ENCODE assay signal across 13 cellular contexts in genomic region chr10:3875842-3876235, GRCh38.
A peak's percentile ranks its signal among the peaks of the same experiment; 100 is the strongest.
DNase-seq lines count a peak whose midpoint lies in the region; ATAC-seq and TF ChIP-seq lines count a peak whose summit lies in the region.
"Had no signal": no experiment of that assay in that cellular context is flagged by ENCODE, and none has a peak within 500 bp of the region (broad histone marks: within the 10 kb centered on the region; RNA-seq: fewer than 3 reads in every experiment).

No MANE protein-coding gene starts in this region.

- H3K14ac ChIP-seq in mesenchymal stem cell (ENCODE audit: low read length in 2 of 2) = no peak overlapping the region

- intact Hi-C loops in activated CD8-positive, alpha-beta T cell treated with anti-CD3 and anti-CD28 coated beads for 36 hours (cut with micrococcal nuclease) = no loop called here
- intact Hi-C loops in tibial artery (cut with DNase I; ENCODE audit: low total_unique reads) = no loop called here

- CTCF ChIA-PET in activated CD8-positive, alpha-beta T cell treated with anti-CD3 and anti-CD28 coated beads for 36 hours (lab: Charles Lee) = interaction anchor here (0.5 kb wide), 1 partner anchor 238 kb away, joined by 3 read pairs; no protein-coding TSS in a partner anchor

- H3K27ac ChIP-seq in ACC112 (ENCODE audit: low read depth, low read length) (peak overlapping the region; percentile 94; the same call in 1 of the 2 replicates), mesenchymal stem cell (ENCODE audit: low read length, poor library complexity, severe bottlenecking) (no peak overlapping the region), tibial artery (no peak overlapping the region)

- H3K36me3 Mint-ChIP-seq in activated CD8-positive, alpha-beta T cell treated with anti-CD3 and anti-CD28 coated beads for 36 hours (ENCODE audit: low read depth) = no peaks in the 10 kb centered on the region

- peak overlapping the region; percentile 75 for H3K27ac Mint-ChIP-seq in activated CD8-positive, alpha-beta T cell treated with anti-CD3 and anti-CD28 coated beads for 36 hours
- H3K27ac Mint-ChIP-seq: HFFc6 had no signal

- H3K79me1 ChIP-seq in mesenchymal stem cell (replicated peaks; ENCODE audit: low read length, poor library complexity, severe bottlenecking) = no peaks in the 10 kb centered on the region

- TF ChIP-seq CTCF in GM12865 (IDR thresholded peaks at IDR 0.05; ENCODE audit: insufficient read depth, low read depth, low read length, missing control alignments) (no peak), tibial artery (IDR thresholded peaks at IDR 0.05) (no peak)
- no peak for TF ChIP-seq CTCF in activated CD8-positive, alpha-beta T cell treated with anti-CD3 and anti-CD28 coated beads for 36 hours (IDR thresholded peaks at IDR 0.05)

- H4K91ac ChIP-seq in mesenchymal stem cell (ENCODE audit: low read length) = no peak overlapping the region

- H2AK5ac ChIP-seq in mesenchymal stem cell (ENCODE audit: low read length, severe bottlenecking) = peak overlapping the region; percentile 68

- peaks cover 22% of the 10 kb centered on the region for H3K4me1 ChIP-seq in ACC112 (ENCODE audit: control insufficient read depth, insufficient read depth, low read length, unreplicated experiment)
- H3K4me1 ChIP-seq in mesenchymal stem cell (ENCODE audit: control insufficient read depth, insufficient read depth, low read depth, low read length) = peaks cover 1% of the 10 kb centered on the region
- H3K4me1 ChIP-seq in tibial artery = peaks cover 0 to 19% (median 0%) of the 10 kb centered on the region in 4 donors

- peaks cover 37% of the 10 kb centered on the region for H3K4me1 Mint-ChIP-seq in activated CD8-positive, alpha-beta T cell treated with anti-CD3 and anti-CD28 coated beads for 36 hours (ENCODE audit: low read depth)

- no peak overlapping the region for H2BK15ac ChIP-seq in mesenchymal stem cell (ENCODE audit: low read depth, poor library complexity, severe bottlenecking)

- H3K36me3 ChIP-seq in ACC112 (ENCODE audit: insufficient read depth, low read length) = no peaks in the 10 kb centered on the region
- no peaks in the 10 kb centered on the region for H3K36me3 ChIP-seq in mesenchymal stem cell (ENCODE audit: control insufficient read depth in 1 of 2, insufficient read depth in 2 of 2, low read depth in 1 of 2, low read length in 2 of 2)
- H3K36me3 ChIP-seq in tibial artery = no peaks in the 10 kb centered on the region

- ATAC-seq in activated CD8-positive, alpha-beta T cell treated with anti-CD3 and anti-CD28 coated beads for 36 hours = no peak
- no peak for ATAC-seq in GM18909 (IDR thresholded peaks at IDR 0.05; ENCODE audit: poor library complexity, unreplicated experiment)

- WGBS in mesenchymal stem cell = 90% methylated on average over 3 of the region's 3 CpGs

- no peak overlapping the region for H3K4me2 ChIP-seq in mesenchymal stem cell (ENCODE audit: low read length, poor library complexity, severe bottlenecking)

- H3K27me3 ChIP-seq in ACC112 (ENCODE audit: insufficient read depth, low read length) = no peaks in the 10 kb centered on the region
- H3K27me3 ChIP-seq in mesenchymal stem cell (ENCODE audit: control insufficient read depth in 1 of 2, insufficient read depth in 1 of 2, low read length in 2 of 2) = no peaks in the 10 kb centered on the region
- H3K27me3 ChIP-seq in tibial artery = no peaks in the 10 kb centered on the region

- H3K4me3 ChIP-seq in ACC112 (ENCODE audit: low read depth, low read length) (no peak overlapping the region), GM12865 (ENCODE audit: low read depth, low read length) (peak overlapping the region; percentile 15), mesenchymal stem cell (ENCODE audit: insufficient read depth in 1 of 2, low read depth in 1 of 2, low read length in 2 of 2) (no peak overlapping the region), tibial artery (no peak overlapping the region)

- no peak for DNase-seq in GM12865 (ENCODE audit: low read depth)
- DNase-seq in activated CD8-positive, alpha-beta T cell treated with anti-CD3 and anti-CD28 coated beads for 36 hours = no peak
- no peak for DNase-seq in mesenchymal stem cell
- no peak for DNase-seq in NCI-H187 treated with DMSO at 0.1 percent for 48 hours (lab: John Stamatoyannopoulos, UW)
- DNase-seq in activated gamma-delta T cell treated with Interleukin-2 at 50 U/mL for 16 hours = no peak
- no peak for DNase-seq in tibial artery
- DNase-seq: dermis blood vessel endothelial cell; HFFc6; OCI-M1; stimulated activated CD4-positive, alpha-beta T cell treated with anti-CD3 and anti-CD28 coated beads, Interleukin-2, amount 100 ng/mL, for 48 hours; SW 1271 had no signal

- H2AFZ ChIP-seq in ACC112 (ENCODE audit: low read length, unreplicated experiment) (no peak overlapping the region), mesenchymal stem cell (ENCODE audit: low read depth, low read length) (no peak overlapping the region)

- POLR2A ChIA-PET in activated CD8-positive, alpha-beta T cell treated with anti-CD3 and anti-CD28 coated beads for 36 hours (lab: Charles Lee) = interaction anchor here (0.9 to 2.6 kb wide), 6 partner anchors 9 to 94 kb away, joined by 3 to 14 read pairs (median 6); partner anchors contain the start of gene KLF6

- H2BK5ac ChIP-seq in mesenchymal stem cell (ENCODE audit: low read depth, low read length, poor library complexity, severe bottlenecking) = no peak overlapping the region

- no peak overlapping the region for H3K4ac ChIP-seq in mesenchymal stem cell (ENCODE audit: low read depth in 1 of 2, low read length in 2 of 2)

- no peaks in the 10 kb centered on the region for H3K79me2 ChIP-seq in ACC112 (ENCODE audit: control insufficient read depth, insufficient read depth, low read length, unreplicated experiment)

- H2BK12ac ChIP-seq in mesenchymal stem cell (ENCODE audit: low read length in 2 of 2) = peak overlapping the region in 1 of 2 experiments; percentile 59

- peak overlapping the region; percentile 0 for H3K4me3 Mint-ChIP-seq in activated CD8-positive, alpha-beta T cell treated with anti-CD3 and anti-CD28 coated beads for 36 hours
- H3K4me3 Mint-ChIP-seq: HFFc6 had no signal

- H3K9ac ChIP-seq in mesenchymal stem cell (ENCODE audit: low read length) = peak overlapping the region; percentile 77

- H3K9me3 ChIP-seq in mesenchymal stem cell (ENCODE audit: control insufficient read depth, low read length) (no peaks in the 10 kb centered on the region), tibial artery (no peaks in the 10 kb centered on the region)

- no peaks in the 10 kb centered on the region for H3K9me3 Mint-ChIP-seq in activated CD8-positive, alpha-beta T cell treated with anti-CD3 and anti-CD28 coated beads for 36 hours
- H3K9me3 Mint-ChIP-seq: HFFc6 had no signal

- H2BK120ac ChIP-seq in mesenchymal stem cell (ENCODE audit: low read depth, low read length) = no peak overlapping the region

- H3K23ac ChIP-seq in mesenchymal stem cell (ENCODE audit: low read length in 2 of 2) = no peak overlapping the region

- H4K8ac ChIP-seq in mesenchymal stem cell (ENCODE audit: low read length) = no peak overlapping the region

- no peak overlapping the region for H3K18ac ChIP-seq in mesenchymal stem cell (ENCODE audit: low read depth in 1 of 2, low read length in 2 of 2)

- H3K27me3 Mint-ChIP-seq in activated CD8-positive, alpha-beta T cell treated with anti-CD3 and anti-CD28 coated beads for 36 hours = no peaks in the 10 kb centered on the region
